ENCODE assay signal across 13 cellular contexts in genomic region chr7:43294080-43294630, GRCh38.
A peak's percentile ranks its signal among the peaks of the same experiment; 100 is the strongest.
DNase-seq lines count a peak whose midpoint lies in the region; ATAC-seq, FAIRE-seq and TF ChIP-seq lines count a peak whose summit lies in the region.
"Had no signal": no experiment of that assay in that cellular context is flagged by ENCODE, and none has a peak within 500 bp of the region (broad histone marks: within the 10 kb centered on the region; RNA-seq: fewer than 3 reads in every experiment).

No MANE protein-coding gene starts in this region.

- 57% methylated on average over 5 of the region's 5 CpGs; no CpG with 5 or more reads in 1 of the 2 experiments for WGBS in H1 (ENCODE audit: extremely low coverage in 1 of 2, insufficient coverage in 1 of 2, insufficient read length in 1 of 2, insufficient replicate concordance in 2 of 2, low coverage in 1 of 2, low lambda C conversion rate in 2 of 2, missing lambda C conversion rate in 1 of 2), 2 experiments

- no peak overlapping the region for H4K5ac ChIP-seq in H1 (ENCODE audit: insufficient read length, low read depth, low read length)

- no peak overlapping the region for H3K14ac ChIP-seq in H1 (ENCODE audit: insufficient read length)

- H3K4me1 ChIP-seq in H1 (replicated peaks in 1 of 4; ENCODE audit: control insufficient read depth in 3 of 4, insufficient read depth in 4 of 4, low read length in 3 of 4), result peaks cover 23 to 49% (median 36%) of the 10 kb centered on the region in 4 experiments
- H3K4me1 ChIP-seq in tibial artery, result no peaks in the 10 kb centered on the region

- no peaks in the 10 kb centered on the region for H3K23me2 ChIP-seq in H1 (ENCODE audit: low read depth, low read length)

- peak overlapping the region; percentile 17 to 27; a peak in 1 of 4 replicates for H3K4me2 ChIP-seq in H1 (ENCODE audit: insufficient read depth in 1 of 2, low read depth in 2 of 2, low read length in 2 of 2)

- H3K4me3 ChIP-seq in LNCaP clone FGC (ENCODE audit: low read depth, low read length) (no peak overlapping the region), H1 (ENCODE audit: extremely low read depth in 1 of 4, insufficient read depth in 2 of 4, low read depth in 3 of 4, low read length in 4 of 4) (no peak overlapping the region), tibial artery (no peak overlapping the region)
- H3K4me3 ChIP-seq: HAP-1 had no signal

- no peak overlapping the region for H2BK15ac ChIP-seq in H1 (ENCODE audit: low read length)

- POLR2A ChIA-PET in H1 (lab: Charles Lee; ENCODE audit: partially characterized antibody), result interaction anchor here (0.6 to 1.7 kb wide), 5 partner anchors 11 to 217 kb away, joined by 3 read pairs; no protein-coding TSS in a partner anchor

- no peaks in the 10 kb centered on the region for H3K79me1 ChIP-seq in H1 (ENCODE audit: low read depth, low read length)

- no peaks in the 10 kb centered on the region for H3K79me2 ChIP-seq in H1 (ENCODE audit: control insufficient read depth in 1 of 2, insufficient read depth in 2 of 2, low read length in 2 of 2)

- no peak overlapping the region for H3K56ac ChIP-seq in H1 (replicated peaks; ENCODE audit: insufficient read length, low read depth, low read length)

- peak overlapping the region; percentile 82 for H2BK12ac ChIP-seq in H1 (ENCODE audit: low read depth, low read length)

- no peak for ATAC-seq in GM21367 (IDR thresholded peaks at IDR 0.05; ENCODE audit: unreplicated experiment)

- H2BK5ac ChIP-seq in H1 (ENCODE audit: low read depth, low read length), result peak overlapping the region; percentile 82

- intact Hi-C loops in tibial artery (cut with DNase I; ENCODE audit: low total_unique reads), result no loop called here

- no peak for TF ChIP-seq EP300 in H1 (IDR thresholded peaks at IDR 0.05; ENCODE audit: borderline replicate concordance in 1 of 2, low read depth in 2 of 2, low read length in 2 of 2)

- peak overlapping the region; percentile 93 for H4K91ac ChIP-seq in H1 (replicated peaks; ENCODE audit: insufficient read length, low read length)

- H3K18ac ChIP-seq in H1 (ENCODE audit: extremely low read depth, low read length), result peak overlapping the region; percentile 76; the same call in 1 of the 2 replicates

- peak overlapping the region; percentile 44 for H2AK5ac ChIP-seq in H1 (ENCODE audit: low read depth, low read length)

- no peak overlapping the region for H3K4ac ChIP-seq in H1 (replicated peaks; ENCODE audit: insufficient read length, low read depth, low read length)

- no peaks in the 10 kb centered on the region for H3K9me3 ChIP-seq in H1 (ENCODE audit: insufficient read depth in 2 of 2, low read depth in 1 of 2, low read length in 1 of 2)
- peaks cover 0 to 11% (median 10%) of the 10 kb centered on the region in 3 donors for H3K9me3 ChIP-seq in tibial artery

- FAIRE-seq in H1 (lab: Jason Lieb, UNC), result peak; percentile 57

- H3K23ac ChIP-seq in H1 (ENCODE audit: insufficient read length), result no peak overlapping the region

- no peak overlapping the region for H4K8ac ChIP-seq in H1 (ENCODE audit: extremely low read depth, insufficient read depth, low read length)

- H3K36me3 ChIP-seq in H1 (ENCODE audit: control insufficient read depth in 2 of 4, insufficient read depth in 4 of 4, low read length in 3 of 4) (peaks cover 0 to 8% (median 0%) of the 10 kb centered on the region in 4 experiments; a peak in 1 of 8 replicates), tibial artery (no peaks in the 10 kb centered on the region)
- H3K36me3 ChIP-seq: HAP-1 had no signal

- peak overlapping the region; percentile 96 for H2BK120ac ChIP-seq in H1 (replicated peaks; ENCODE audit: low read depth, low read length)

- peak; percentile 65 for DNase-seq in COLO829 (ENCODE audit: low spot score)
- peak; percentile 64 for DNase-seq in LNCaP clone FGC (ENCODE audit: low read depth)
- no peak for DNase-seq in H1 (ENCODE audit: low read depth in 1 of 2, low spot score in 2 of 2)
- peak; percentile 74 for DNase-seq in myocyte (ENCODE audit: low read depth)
- no peak for DNase-seq in NCI-H510A (lab: John Stamatoyannopoulos, UW)
- no peak for DNase-seq in NCI-H2227 (lab: John Stamatoyannopoulos, UW; ENCODE audit: unreplicated experiment)
- DNase-seq in tibial artery, result no peak
- DNase-seq: activated T-cell treated with anti-CD3 and anti-CD28 coated beads, Interleukin-2, amount 50 U/mL, for 48 hours; cortex of kidney; KBM-7; NCI-H82 had no signal

- no peaks in the 10 kb centered on the region for H3K27me3 ChIP-seq in H1 (replicated peaks in 1 of 4; ENCODE audit: control insufficient read depth in 3 of 4, extremely low read depth in 1 of 4, insufficient read depth in 3 of 4, low read length in 3 of 4)
- no peaks in the 10 kb centered on the region for H3K27me3 ChIP-seq in tibial artery

- H2AFZ ChIP-seq in H1 (ENCODE audit: low read length), result peak overlapping the region; percentile 21; the same call in 1 of the 2 replicates

- no peak overlapping the region for H3K9ac ChIP-seq in H1 (replicated peaks in 1 of 4; ENCODE audit: extremely low read depth in 1 of 4, low read depth in 3 of 4, low read length in 3 of 4)

- peak overlapping the region; percentile 24; the same call in 1 of the 2 replicates for H3K27ac ChIP-seq in H1 (ENCODE audit: low read depth, low read length)
- H3K27ac ChIP-seq in tibial artery, result no peak overlapping the region

- TF ChIP-seq RAD21 in H1 (IDR thresholded peaks at IDR 0.05 in 1 of 2, conservative IDR thresholded peaks at IDR 0.05 in 1 of 2; ENCODE audit: low read depth in 2 of 2, low read length in 2 of 2), result no peak; a peak in 1 of 4 replicates

- no peaks in the 10 kb centered on the region for H4K20me1 ChIP-seq in H1 (replicated peaks in 1 of 2; ENCODE audit: control insufficient read depth in 1 of 2, insufficient read depth in 2 of 2, low read length in 2 of 2)

- TF ChIP-seq CTCF in LNCaP clone FGC (IDR thresholded peaks at IDR 0.05; ENCODE audit: control insufficient read depth, extremely low read depth, insufficient read depth) (no peak), H1 (IDR thresholded peaks at IDR 0.05; ENCODE audit: control extremely low read depth in 1 of 3, insufficient read depth in 1 of 3, low read depth in 1 of 3, low read length in 3 of 3) (no peak), tibial artery (IDR thresholded peaks at IDR 0.05) (no peak)

- CTCF ChIA-PET in H1 (lab: Charles Lee; ENCODE audit: partially characterized antibody), result interaction anchor here (0.8 to 2.2 kb wide), 8 partner anchors 11 to 319 kb away, joined by 3 to 9 read pairs (median 4); no protein-coding TSS in a partner anchor

- H2BK20ac ChIP-seq in H1 (ENCODE audit: low read length), result peak overlapping the region; percentile 88

- no peak for TF ChIP-seq POLR2A in H1 (IDR thresholded peaks at IDR 0.05; ENCODE audit: control extremely low read depth in 1 of 2, low read depth in 2 of 2, low read length in 2 of 2)

TF ChIP-seq in H1, 55 proteins besides CTCF, POLR2A, EP300 and RAD21 (continues in another document):
- no peak for TF ChIP-seq NRF1 (IDR thresholded peaks at IDR 0.05; ENCODE audit: low read depth, low read length)
- no peak for TF ChIP-seq RNF2 (IDR thresholded peaks at IDR 0.05; ENCODE audit: borderline replicate concordance, low read depth, low read length, missing control alignments, poor library complexity, severe bottlenecking)
- no peak for TF ChIP-seq SP1 (IDR thresholded peaks at IDR 0.05; ENCODE audit: low read depth, low read length)
- no peak for TF ChIP-seq RBBP5 (IDR thresholded peaks at IDR 0.05; ENCODE audit: borderline replicate concordance, low read depth, low read length)
- TF ChIP-seq USF2 (IDR thresholded peaks at IDR 0.05; ENCODE audit: low read length), result no peak
- TF ChIP-seq TAF1 (IDR thresholded peaks at IDR 0.05; ENCODE audit: low read depth, low read length), result no peak
- TF ChIP-seq CEBPB (IDR thresholded peaks at IDR 0.05; ENCODE audit: low read depth, low read length), result no peak
- TF ChIP-seq SIX5 (IDR thresholded peaks at IDR 0.05; ENCODE audit: low read depth, low read length), result no peak
- TF ChIP-seq SRF (IDR thresholded peaks at IDR 0.05; ENCODE audit: low read depth, low read length), result no peak
- no peak for TF ChIP-seq GTF2F1 (IDR thresholded peaks at IDR 0.05; ENCODE audit: borderline replicate concordance, low read depth, low read length)
- no peak for TF ChIP-seq HDAC6 (IDR thresholded peaks at IDR 0.05; ENCODE audit: low read depth, low read length)
- TF ChIP-seq SP2 (IDR thresholded peaks at IDR 0.05; ENCODE audit: low read length), result no peak
- no peak for TF ChIP-seq MAX (IDR thresholded peaks at IDR 0.05)
- TF ChIP-seq EGR1 (IDR thresholded peaks at IDR 0.05; ENCODE audit: borderline replicate concordance, low read depth, low read length), result no peak
- TF ChIP-seq POU5F1 (IDR thresholded peaks at IDR 0.05; ENCODE audit: low read depth, low read length), result no peak
- no peak for TF ChIP-seq GABPA (IDR thresholded peaks at IDR 0.05; ENCODE audit: borderline replicate concordance, insufficient read depth, low read length)

Comparison
In these comparisons a context has a peak if more than half of its experiments do, and no peak if none do; other contexts are left out.
1. DNase-seq: peak in COLO829 (single experiment), LNCaP clone FGC (single experiment) and myocyte (single experiment); none in H1 (0 of 2), NCI-H510A (single experiment), NCI-H2227 (single experiment) and tibial artery (0 of 2).